ENCODE assay signal across 12 cellular contexts in the genomic region with DNA sequence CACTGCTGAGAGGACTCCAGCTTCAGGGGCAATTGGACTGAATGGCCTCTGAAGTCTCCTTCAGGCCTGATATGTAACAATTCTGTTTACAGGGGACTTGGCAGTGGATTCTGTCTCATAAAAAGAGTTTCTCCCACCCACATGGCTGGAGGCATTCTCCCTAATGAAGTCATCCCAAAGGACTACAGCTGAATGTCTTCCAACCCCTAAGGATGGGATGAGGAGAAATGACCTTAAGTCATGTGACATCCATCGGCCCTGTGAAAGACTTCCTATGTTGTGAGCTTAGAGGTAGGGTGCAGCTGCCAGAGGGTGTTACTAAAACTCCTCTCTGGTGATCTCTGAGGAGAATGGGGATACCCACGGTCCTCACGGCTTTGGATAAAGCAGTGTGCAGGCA. TPM values are rescaled to one million over a fixed set of nuclear protein-coding genes. Genes with fewer than 3 reads are reported as not detected.
DNase-seq lines count a peak whose midpoint lies in the region; ATAC-seq and TF ChIP-seq lines count a peak whose summit lies in the region.
"Had no signal": no experiment of that assay in that cellular context is flagged by ENCODE, and none has a peak within 500 bp of the region (broad histone marks: within the 10 kb centered on the region; RNA-seq: fewer than 3 reads in every experiment).

No MANE protein-coding gene starts in this region.

- no peaks in the 10 kb centered on the region for H3K27me3 Mint-ChIP-seq in brain

- peak overlapping the region; percentile 72 for H3K4me2 ChIP-seq in GM23248 (ENCODE audit: unreplicated experiment)

- DNase-seq in GM23248 (peak; percentile 58), left lung (no peak), testis (peak; percentile 43), C1 segment of cervical spinal cord (lab: John Stamatoyannopoulos, UW) (no peak), HuH-7 (ENCODE audit: low spot score) (no peak)
- DNase-seq: activated naive CD8-positive, alpha-beta T cell treated with anti-CD3 and anti-CD28 coated beads, Interleukin-2, amount 50 U/mL, for 24 hours; NCI-H2227 treated with DMSO at 0.1 percent for 48 hours had no signal

- H3K9me3 ChIP-seq in GM23248 (ENCODE audit: low read depth) (no peaks in the 10 kb centered on the region), left lung (no peaks in the 10 kb centered on the region), testis (no peaks in the 10 kb centered on the region)
- H3K9me3 ChIP-seq: HAP-1 had no signal

- peaks cover 6 to 16% (median 7%) of the 10 kb centered on the region in 5 experiments for H3K9me3 Mint-ChIP-seq in brain
- H3K9me3 Mint-ChIP-seq: activated naive CD8-positive, alpha-beta T cell treated with anti-CD3 and anti-CD28 coated beads, Interleukin-2, amount 50 U/mL, for 24 hours had no signal

- H3K27ac ChIP-seq in GM23248 (peak overlapping the region; percentile 36), left lung (peak overlapping the region in 1 of 2 donors; percentile 46), testis (peak overlapping the region in 1 of 2 donors; percentile 60)

- H3K9ac ChIP-seq in GM23248: no peak overlapping the region

- no peaks in the 10 kb centered on the region for H3K36me3 Mint-ChIP-seq in brain

- H3K4me3 Mint-ChIP-seq in brain: no peak overlapping the region
- H3K4me3 Mint-ChIP-seq: activated naive CD8-positive, alpha-beta T cell treated with anti-CD3 and anti-CD28 coated beads, Interleukin-2, amount 50 U/mL, for 24 hours had no signal

- intact Hi-C loops in left lung (cut with DNase I): no loop called here
- intact Hi-C loops in testis (cut with DNase I; ENCODE audit: low total_unique reads): no loop called here

- H3K4me3 ChIP-seq in GM23248: no peak overlapping the region
- no peak overlapping the region for H3K4me3 ChIP-seq in left lung
- no peak overlapping the region for H3K4me3 ChIP-seq in testis
- H3K4me3 ChIP-seq: HAP-1 had no signal

- H3K4me1 Mint-ChIP-seq in brain: peaks cover 31% of the 10 kb centered on the region
- H3K4me1 Mint-ChIP-seq: activated naive CD8-positive, alpha-beta T cell treated with anti-CD3 and anti-CD28 coated beads, Interleukin-2, amount 50 U/mL, for 24 hours had no signal

- peak overlapping the region in 3 of 5 experiments; percentile 86 to 98 (median 91) for H3K27ac Mint-ChIP-seq in brain
- H3K27ac Mint-ChIP-seq: activated naive CD8-positive, alpha-beta T cell treated with anti-CD3 and anti-CD28 coated beads, Interleukin-2, amount 50 U/mL, for 24 hours had no signal

- in situ Hi-C loops in GM23248 (cut with MboI): no loop called here

- H4K20me1 ChIP-seq in GM23248 (ENCODE audit: insufficient read depth): no peaks in the 10 kb centered on the region

- no peaks in the 10 kb centered on the region for H3K79me2 ChIP-seq in GM23248 (ENCODE audit: insufficient read depth)

- H3K27me3 ChIP-seq in GM23248 (replicated peaks; ENCODE audit: insufficient read depth) (no peaks in the 10 kb centered on the region), left lung (no peaks in the 10 kb centered on the region), testis (no peaks in the 10 kb centered on the region)

- TF ChIP-seq CTCF in brain (conservative IDR thresholded peaks at IDR 0.05): no peak
- TF ChIP-seq CTCF in left lung (IDR thresholded peaks at IDR 0.05): no peak
- no peak for TF ChIP-seq CTCF in testis (IDR thresholded peaks at IDR 0.05)

- no peak for TF ChIP-seq POLR2A in testis (IDR thresholded peaks at IDR 0.05)

- 16 to 26% methylated on average over 3 of the region's 3 CpGs for WGBS in GM23248 (ENCODE audit: low coverage in 1 of 2, low lambda C conversion rate in 2 of 2, missing lambda C conversion rate in 2 of 2), 2 experiments
- WGBS in testis, 2 donors: 52 to 60% methylated on average over 3 of the region's 3 CpGs

- no peaks in the 10 kb centered on the region for H3K9me2 ChIP-seq in GM23248 (ENCODE audit: insufficient read depth)

- peak; percentile 11 for ATAC-seq in left lung
- ATAC-seq in GM19452 (IDR thresholded peaks at IDR 0.05; ENCODE audit: unreplicated experiment): no peak
- no peak for ATAC-seq in GM21576 (IDR thresholded peaks at IDR 0.05; ENCODE audit: unreplicated experiment)
- ATAC-seq: activated naive CD8-positive, alpha-beta T cell treated with anti-CD3 and anti-CD28 coated beads, Interleukin-2, amount 50 U/mL, for 24 hours; Panc1 had no signal

- H3K36me3 ChIP-seq in GM23248 (ENCODE audit: low read depth) (no peaks in the 10 kb centered on the region), left lung (no peaks in the 10 kb centered on the region), testis (ENCODE audit: low read depth, missing control alignments) (no peaks in the 10 kb centered on the region)
- H3K36me3 ChIP-seq: HAP-1 had no signal

- H2AFZ ChIP-seq in GM23248: peak overlapping the region; percentile 13; the same call in 1 of the 2 replicates

- H3K4me1 ChIP-seq in GM23248 (ENCODE audit: insufficient read depth): peaks cover 29% of the 10 kb centered on the region
- peaks cover 0 to 2% of the 10 kb centered on the region in 2 donors for H3K4me1 ChIP-seq in left lung
- H3K4me1 ChIP-seq in testis: peaks cover 6% of the 10 kb centered on the region

- H3F3A ChIP-seq in GM23248 (ENCODE audit: insufficient read depth): peaks cover 32% of the 10 kb centered on the region

RNA-seq across cellular contexts. Expression of gene SLC14A2, which starts 27.0 kb away (rescaled TPM):
- 0.13 and 0.43 TPM in 2 replicates for total RNA-seq in GM23248 (2014; rRNA removed; shearing (Covaris generic))
- 0.18 TPM in 1 of 2 replicates, not detected in the other for polyA plus RNA-seq in GM23248 (2016; fragmentation: Nextera tagmentation; extraction: Ambion mirVana)
- 0.49 TPM for polyA plus RNA-seq in brain (ENCODE audit: insufficient read depth, low read depth, low replicate concordance)
- total RNA-seq in left lung: under 1 TPM; 0.12 to 0.37 TPM
- total RNA-seq in testis: 1 to 10 TPM; 1.4 to 2.4 TPM
- polyA plus RNA-seq in testis (ENCODE audit: insufficient read depth, low read depth, low replicate concordance): 2.8 TPM

Comparison
In these comparisons a context has a peak if more than half of its experiments do, and no peak if none do; other contexts are left out.
1. DNase-seq: peak in GM23248 (single experiment) and testis (single experiment); none in left lung (0 of 2), C1 segment of cervical spinal cord (0 of 14) and HuH-7 (single experiment).